ENCODE assay signal across 5 cellular contexts in the genomic region with DNA sequence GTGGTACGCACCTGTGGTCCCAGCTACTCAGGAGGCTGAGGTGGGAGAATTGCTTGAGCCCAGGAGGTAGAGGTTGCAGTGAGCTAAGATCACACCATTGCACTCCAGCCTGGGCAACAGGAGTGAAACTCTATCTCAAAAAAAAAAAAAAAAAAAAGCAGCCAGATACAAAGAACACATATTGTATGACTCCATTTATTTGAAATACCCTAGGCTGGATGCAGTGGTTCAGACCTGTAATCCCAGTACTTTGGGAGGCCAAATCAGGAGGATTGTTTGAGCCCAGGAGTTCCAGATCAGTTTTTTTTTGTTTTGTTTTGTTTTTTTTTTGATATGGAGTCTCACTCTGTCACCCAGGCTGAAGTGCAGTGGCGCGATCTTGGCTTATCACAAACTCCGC. TPM values are rescaled to one million over a fixed set of nuclear protein-coding genes. Genes with fewer than 3 reads are reported as not detected.
"Had no signal": no experiment of that assay in that cellular context is flagged by ENCODE, and none has a peak within 500 bp of the region (broad histone marks: within the 10 kb centered on the region; RNA-seq: fewer than 3 reads in every experiment).

No MANE protein-coding gene starts in this region.

RNA-seq across cellular contexts. Expression of gene FAM180B, which starts 24.1 kb away (rescaled TPM):
- total RNA-seq: GM23248, H4, H7, HFFc6, HT1080 had no signal
- polyA plus RNA-seq: GM23248 had no signal
